ENCODE assay signal across 1 cellular context in the genomic region with DNA sequence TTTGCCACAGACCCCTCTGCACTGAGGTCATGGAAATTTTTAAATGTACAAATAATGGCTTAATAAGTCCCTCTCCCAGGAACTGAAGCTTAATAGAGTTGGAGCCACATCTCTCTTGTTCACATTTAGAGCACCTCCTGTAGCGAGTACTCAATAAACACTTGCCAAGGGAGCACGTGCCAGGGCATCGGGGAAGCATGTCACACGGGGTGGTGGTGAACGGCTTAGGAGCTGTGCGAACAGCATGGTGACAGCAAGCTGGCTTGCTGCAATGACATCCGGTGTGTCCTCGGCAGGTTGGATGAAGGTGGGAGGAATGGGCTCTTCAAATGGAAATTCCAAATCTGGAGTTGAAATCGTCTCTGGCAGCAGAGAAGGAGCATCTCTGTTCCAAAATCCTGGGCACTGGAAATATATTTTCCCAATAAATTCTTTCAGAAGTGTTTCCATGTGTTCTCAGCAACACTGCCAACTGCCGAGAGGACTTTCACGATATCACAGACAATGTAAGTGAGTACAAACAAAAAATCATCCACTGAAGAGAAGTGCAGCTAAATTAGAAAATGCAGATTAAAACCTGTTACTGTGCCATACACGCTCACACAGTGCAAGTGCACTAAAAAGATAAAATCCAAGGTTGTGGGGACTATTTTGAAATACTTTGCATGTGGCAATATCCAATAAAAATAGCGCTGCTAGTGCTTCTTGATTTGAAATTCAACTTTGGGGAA.
TF ChIP-seq lines count a peak whose summit lies in the region.

No MANE protein-coding gene starts in this region.

TF ChIP-seq in HepG2, 621 proteins besides CTCF, POLR2A, EP300 and RAD21 (continued from another document):
- no peak for TF ChIP-seq KDM6A (CRISPR knock-in tag; IDR thresholded peaks at IDR 0.05; ENCODE audit: low read depth)
